ENCODE assay signal across 11 cellular contexts in genomic region chr6:132872923-132873322, GRCh38. TPM values are rescaled to one million over a fixed set of nuclear protein-coding genes. Genes with fewer than 3 reads are reported as not detected.
DNase-seq lines count a peak whose midpoint lies in the region; ATAC-seq and TF ChIP-seq lines count a peak whose summit lies in the region.
"Had no signal": no experiment of that assay in that cellular context is flagged by ENCODE, and none has a peak within 500 bp of the region (broad histone marks: within the 10 kb centered on the region; RNA-seq: fewer than 3 reads in every experiment).

No MANE protein-coding gene starts in this region.

- ATAC-seq in GM18873 (IDR thresholded peaks at IDR 0.05; ENCODE audit: low FRiP score, unreplicated experiment) (peak; percentile 97), GM21447 (IDR thresholded peaks at IDR 0.05; ENCODE audit: unreplicated experiment) (peak; percentile 100), HG03060 (IDR thresholded peaks at IDR 0.05; ENCODE audit: low read depth, unreplicated experiment) (peak; percentile 100), memory B cell (ENCODE audit: low read depth) (peak; percentile 98), SK-N-SH treated with all-trans-retinoic acid at 6 μM for 48 hours (no peak)
- ATAC-seq: HCT116 had no signal

- peaks cover 6% of the 10 kb centered on the region for H3K27me3 Mint-ChIP-seq in memory B cell

- H3K9me3 Mint-ChIP-seq in memory B cell = peaks cover 6% of the 10 kb centered on the region

- H3K4me3 Mint-ChIP-seq in memory B cell = no peak overlapping the region

- intact Hi-C loops in dorsolateral prefrontal cortex (cut with DNase I) = no loop called here

- no peak overlapping the region for H3K27ac Mint-ChIP-seq in memory B cell

- TF ChIP-seq CTCF in dorsolateral prefrontal cortex (IDR thresholded peaks at IDR 0.05 in 54 of 56, conservative IDR thresholded peaks at IDR 0.05 in 2 of 56; ENCODE audit: low read depth in 1 of 56, partially characterized antibody in 56 of 56) = no peak

- DNase-seq in memory B cell (ENCODE audit: low spot score in 2 of 2) (no peak), dorsolateral prefrontal cortex (no peak), NCI-H2081 (lab: John Stamatoyannopoulos, UW) (no peak)
- DNase-seq: DMS153; NK-92 treated with Interleukin-12 subunit alpha and Interleukin-12 subunit beta, amount 100 ng/mL, for 24 hours; tibial artery had no signal

- H3K4me3 ChIP-seq in dorsolateral prefrontal cortex = no peak overlapping the region
- H3K4me3 ChIP-seq: tibial artery had no signal

- no peak overlapping the region for H3K27ac ChIP-seq in dorsolateral prefrontal cortex
- H3K27ac ChIP-seq: tibial artery had no signal

- H3K27me3 ChIP-seq in dorsolateral prefrontal cortex = no peaks in the 10 kb centered on the region
- H3K27me3 ChIP-seq: tibial artery had no signal

- peaks cover 6% of the 10 kb centered on the region for H3K36me3 Mint-ChIP-seq in memory B cell

- no peaks in the 10 kb centered on the region for H3K4me1 Mint-ChIP-seq in memory B cell

TF ChIP-seq in SK-N-SH treated with all-trans-retinoic acid at 6 μM for 48 hours, 23 proteins besides CTCF, POLR2A, EP300 and RAD21:
- TF ChIP-seq PATZ1 (CRISPR knock-in tag; IDR thresholded peaks at IDR 0.05; ENCODE audit: borderline replicate concordance) (no peak), TCF4 (CRISPR knock-in tag; IDR thresholded peaks at IDR 0.05; ENCODE audit: borderline replicate concordance) (no peak), ZC3H10 (CRISPR knock-in tag; IDR thresholded peaks at IDR 0.05) (no peak), POU6F1 (CRISPR knock-in tag; IDR thresholded peaks at IDR 0.05; ENCODE audit: borderline replicate concordance, low read depth) (no peak)
TF ChIP-seq in SK-N-SH treated with all-trans-retinoic acid at 6 μM for 48 hours: peak in this region for 0.

RNA-seq across cellular contexts. Expression of gene RPS12, which starts 58.6 kb away (rescaled TPM):
- total RNA-seq in dorsolateral prefrontal cortex = 100 to 1,000 TPM; 173 to 464 (median 290) TPM
